Comparison of ENCODE assay signal across 17 cellular contexts in genomic region chr20:4443016-4443415, GRCh38.
A peak's percentile ranks its signal among the peaks of the same experiment; 100 is the strongest.
DNase-seq lines count a peak whose midpoint lies in the region; ATAC-seq lines count a peak whose summit lies in the region.
"Had no signal": no experiment of that assay in that cellular context is flagged by ENCODE, and none has a peak within 500 bp of the region (broad histone marks: within the 10 kb centered on the region; RNA-seq: fewer than 3 reads in every experiment).

No MANE protein-coding gene starts in this region.

- intact Hi-C loops in aorta (cut with DNase I) = loop anchor here in 1 of 2 donors (5.0 to 10.0 kb wide), 2 partner anchors 72 to 146 kb away; no protein-coding TSS in a partner anchor

- H3K4me1 ChIP-seq in SJSA1 (replicated peaks) = peaks cover 39% of the 10 kb centered on the region
- peaks cover 6 to 7% of the 10 kb centered on the region in 2 donors for H3K4me1 ChIP-seq in aorta (ENCODE audit: control insufficient read depth in 1 of 2, insufficient read depth in 2 of 2, low read length in 2 of 2)
- H3K4me1 ChIP-seq: Caco-2, HAP-1 had no signal

- H3K27ac ChIP-seq in SJSA1 (peak overlapping the region; percentile 88), aorta (ENCODE audit: low read depth in 1 of 2, low read length in 2 of 2) (peak overlapping the region; percentile 51 to 77)

- peak; percentile 37 for ATAC-seq in aorta (ENCODE audit: low FRiP score)
- ATAC-seq: K562, Right ventricle myocardium inferior had no signal

- H3K36me3 ChIP-seq in SJSA1 (no peaks in the 10 kb centered on the region), aorta (ENCODE audit: control insufficient read depth in 1 of 2, insufficient read depth in 2 of 2, low read length in 1 of 2) (no peaks in the 10 kb centered on the region)
- H3K36me3 ChIP-seq: HAP-1 had no signal

- 1 to 11% methylated on average over 4 of the region's 4 CpGs for WGBS in aorta, 2 donors

- no peaks in the 10 kb centered on the region for H3K9me3 ChIP-seq in SJSA1 (replicated peaks)
- no peaks in the 10 kb centered on the region for H3K9me3 ChIP-seq in aorta (ENCODE audit: control insufficient read depth, low read length)
- H3K9me3 ChIP-seq: HAP-1, SK-N-SH had no signal

- H3K27me3 ChIP-seq in SJSA1 (replicated peaks) (no peaks in the 10 kb centered on the region), aorta (ENCODE audit: control insufficient read depth in 1 of 2, insufficient read depth in 2 of 2, low read length in 1 of 2) (no peaks in the 10 kb centered on the region)

- H3K4me3 ChIP-seq in SJSA1 = no peak overlapping the region
- no peak overlapping the region for H3K4me3 ChIP-seq in aorta (ENCODE audit: low read length in 2 of 2)
- H3K4me3 ChIP-seq: HAP-1, K562 had no signal

- peak; percentile 100 for DNase-seq in M059J (ENCODE audit: low read depth)
- DNase-seq in SJSA1 (ENCODE audit: low read depth in 1 of 2, low spot score in 2 of 2) = no peak
- peak; percentile 73 for DNase-seq in islet precursor cell
- peak; percentile 70 to 81 for DNase-seq in aorta
- DNase-seq in activated CD8-positive, alpha-beta memory T cell treated with anti-CD3 and anti-CD28 coated beads for 24 hours = no peak
- no peak for DNase-seq in retina
- no peak for DNase-seq in NCI-H2029 treated with DMSO at 0.1 percent for 48 hours (lab: John Stamatoyannopoulos, UW)
- DNase-seq: CD4-positive, CD25-positive, alpha-beta regulatory T cell; DMS153; NCI-H1436 treated with DMSO at 0.1 percent for 48 hours; NCI-H2081; NCI-H774; SK-N-SH had no signal

Comparison
In these comparisons a context has a peak if more than half of its experiments do, and no peak if none do; other contexts are left out.
1. DNase-seq: peak in M059J (single experiment), islet precursor cell (single experiment) and aorta (2 of 2); none in SJSA1 (0 of 2), activated CD8-positive, alpha-beta memory T cell treated with anti-CD3 and anti-CD28 coated beads for 24 hours (single experiment), retina (single experiment) and NCI-H2029 treated with DMSO at 0.1 percent for 48 hours (single experiment).